In genomic region chr12:46267618-46268348, GRCh38 we compare ENCODE assay signal across 8 cellular contexts. TPM values are rescaled to one million over a fixed set of nuclear protein-coding genes. Genes with fewer than 3 reads are reported as not detected.
DNase-seq lines count a peak whose midpoint lies in the region; ATAC-seq and TF ChIP-seq lines count a peak whose summit lies in the region.

No MANE protein-coding gene starts in this region.

- H3K4me1 ChIP-seq in ovary (ENCODE audit: insufficient read depth): no peaks in the 10 kb centered on the region

- peak overlapping the region; percentile 53 to 66 for H3K27ac ChIP-seq in ovary

- TF ChIP-seq EP300 in ovary (IDR thresholded peaks at IDR 0.05): no peak

- H3K9me3 ChIP-seq in ovary: no peaks in the 10 kb centered on the region

- ATAC-seq in GM18870 (IDR thresholded peaks at IDR 0.05; ENCODE audit: unreplicated experiment) (no peak), HG03135 (IDR thresholded peaks at IDR 0.05; ENCODE audit: unreplicated experiment) (no peak)

- H3K36me3 ChIP-seq in ovary: no peaks in the 10 kb centered on the region

- H3K4me3 ChIP-seq in fibroblast of pulmonary artery (replicated peaks; ENCODE audit: low read depth, low read length): peak overlapping the region; percentile 90
- peak overlapping the region; percentile 60 for H3K4me3 ChIP-seq in ovary

- no peaks in the 10 kb centered on the region for H3K27me3 ChIP-seq in ovary

- TF ChIP-seq CTCF in fibroblast of pulmonary artery (IDR thresholded peaks at IDR 0.05; ENCODE audit: low read length, missing control alignments): no peak
- TF ChIP-seq CTCF in ovary (IDR thresholded peaks at IDR 0.05): no peak

- 2 to 3% (median 3%) methylated on average over 51 of the region's 51 CpGs for WGBS in ovary, 3 donors

- DNase-seq in EL: peak; percentile 60
- DNase-seq in NAMALWA (ENCODE audit: low spot score): peak; percentile 40
- DNase-seq in activated CD8-positive, alpha-beta memory T cell treated with anti-CD3 and anti-CD28 coated beads, Interleukin-2, amount 50 U/mL, for 24 hours (ENCODE audit: extremely low read depth): peak; percentile 8
- peak; percentile 29 for DNase-seq in fibroblast of pulmonary artery (ENCODE audit: low read depth)
- DNase-seq in ovary: peak; percentile 26 to 47 (median 28)
- DNase-seq in epidermal melanocyte (ENCODE audit: insufficient read length, low spot score): no peak

- no peak for TF ChIP-seq POLR2A in ovary (IDR thresholded peaks at IDR 0.05)

- intact Hi-C loops in ovary (cut with DNase I): loop anchor here in 2 of 4 donors (5.0 to 10.0 kb wide), 2 partner anchors 97 to 105 kb away; partner anchors contain the start of gene SLC38A2 (in 1 of the 2)

RNA-seq across cellular contexts. Expression of gene SLC38A1, which starts 1.1 kb away (rescaled TPM):
- total RNA-seq in ovary: 10 to 100 TPM; 21.9 to 86.3 (median 28.6) TPM
- polyA plus RNA-seq in ovary: 10 to 100 TPM in 1 of 2 donors, 1 to 10 TPM in 1; 4.6 to 20.4 TPM
